ENCODE assay signal across 18 cellular contexts in genomic region chr5:146758898-146759297, GRCh38.
DNase-seq lines count a peak whose midpoint lies in the region; ATAC-seq and TF ChIP-seq lines count a peak whose summit lies in the region.
"Had no signal": no experiment of that assay in that cellular context is flagged by ENCODE, and none has a peak within 500 bp of the region (broad histone marks: within the 10 kb centered on the region; RNA-seq: fewer than 3 reads in every experiment).

No MANE protein-coding gene starts in this region.

- H3K9me3 Mint-ChIP-seq in activated T-cell treated with anti-CD3 and anti-CD28 coated beads, Interleukin-2, amount 50 U/mL, for 72 hours = no peaks in the 10 kb centered on the region
- H3K9me3 Mint-ChIP-seq in stimulated activated effector memory CD8-positive, alpha-beta T cell treated with anti-CD3 and anti-CD28 coated beads, Interleukin-12 subunit alpha, Interleukin-12 subunit beta, amount 100 ng/mL, for 72 hours = no peaks in the 10 kb centered on the region

- H3K4me1 Mint-ChIP-seq in activated T-cell treated with anti-CD3 and anti-CD28 coated beads, Interleukin-2, amount 50 U/mL, for 72 hours (ENCODE audit: low read depth) = no peaks in the 10 kb centered on the region
- H3K4me1 Mint-ChIP-seq in stimulated activated effector memory CD8-positive, alpha-beta T cell treated with anti-CD3 and anti-CD28 coated beads, Interleukin-12 subunit alpha, Interleukin-12 subunit beta, amount 100 ng/mL, for 72 hours = peaks cover 39% of the 10 kb centered on the region
- H3K4me1 Mint-ChIP-seq: B cell had no signal

- H3K4me3 ChIP-seq in fibroblast of the aortic adventitia (ENCODE audit: low read depth, low read length) = no peak overlapping the region
- H3K4me3 ChIP-seq: BLaER1 treated with 17β-estradiol and CSF1 and Interleukin-3, amounts not matched to agents 10 nM and 100 nM; GM23248; HAP-1 had no signal

- DNase-seq in activated T-cell treated with anti-CD3 and anti-CD28 coated beads, Interleukin-2, amount 50 U/mL, for 72 hours = no peak
- no peak for DNase-seq in activated T-cell treated with anti-CD3 and anti-CD28 coated beads, Interleukin-2, amount 50 U/mL, for 1 hour
- peak; percentile 41 for DNase-seq in amniotic epithelial cell (ENCODE audit: low read depth)
- DNase-seq in fibroblast of the aortic adventitia (ENCODE audit: low read depth) = peak; percentile 11
- DNase-seq in stimulated activated effector memory CD8-positive, alpha-beta T cell treated with anti-CD3 and anti-CD28 coated beads, Interleukin-12 subunit alpha, Interleukin-12 subunit beta, amount 100 ng/mL, for 72 hours (ENCODE audit: low spot score in 2 of 2) = no peak
- no peak for DNase-seq in NOMO-1 treated with dmso at 0.1 percent for 144 hours (lab: John Stamatoyannopoulos, UW; ENCODE audit: unreplicated experiment)
- DNase-seq in head of caudate nucleus = no peak
- DNase-seq: 8988T; Calu3; CD8-positive, alpha-beta T cell; DMS79 treated with DMSO at 0.1 percent for 48 hours; GF-D8; GM23248 had no signal

- no peak overlapping the region for H3K4me3 Mint-ChIP-seq in activated T-cell treated with anti-CD3 and anti-CD28 coated beads, Interleukin-2, amount 50 U/mL, for 72 hours
- no peak overlapping the region for H3K4me3 Mint-ChIP-seq in stimulated activated effector memory CD8-positive, alpha-beta T cell treated with anti-CD3 and anti-CD28 coated beads, Interleukin-12 subunit alpha, Interleukin-12 subunit beta, amount 100 ng/mL, for 72 hours
- H3K4me3 Mint-ChIP-seq: B cell; CD8-positive, alpha-beta T cell had no signal

- no peak for ATAC-seq in activated T-cell treated with anti-CD3 and anti-CD28 coated beads, Interleukin-2, amount 50 U/mL, for 72 hours (replicated peaks in 1 of 2)
- no peak for ATAC-seq in stimulated activated effector memory CD8-positive, alpha-beta T cell treated with anti-CD3 and anti-CD28 coated beads, Interleukin-12 subunit alpha, Interleukin-12 subunit beta, amount 100 ng/mL, for 72 hours
- ATAC-seq in GM18873 (IDR thresholded peaks at IDR 0.05; ENCODE audit: low FRiP score, unreplicated experiment) = no peak
- ATAC-seq: CD8-positive, alpha-beta T cell; HepG2 had no signal

- TF ChIP-seq CTCF in fibroblast of the aortic adventitia (IDR thresholded peaks at IDR 0.05; ENCODE audit: insufficient read depth, low read length) = no peak

- H3K27ac Mint-ChIP-seq in activated T-cell treated with anti-CD3 and anti-CD28 coated beads, Interleukin-2, amount 50 U/mL, for 72 hours = peak overlapping the region; percentile 47
- H3K27ac Mint-ChIP-seq in stimulated activated effector memory CD8-positive, alpha-beta T cell treated with anti-CD3 and anti-CD28 coated beads, Interleukin-12 subunit alpha, Interleukin-12 subunit beta, amount 100 ng/mL, for 72 hours = peak overlapping the region; percentile 38
- H3K27ac Mint-ChIP-seq: B cell; CD8-positive, alpha-beta T cell had no signal

- no peaks in the 10 kb centered on the region for H3K36me3 Mint-ChIP-seq in activated T-cell treated with anti-CD3 and anti-CD28 coated beads, Interleukin-2, amount 50 U/mL, for 72 hours (ENCODE audit: insufficient read depth in 2 of 2)
- H3K36me3 Mint-ChIP-seq in stimulated activated effector memory CD8-positive, alpha-beta T cell treated with anti-CD3 and anti-CD28 coated beads, Interleukin-12 subunit alpha, Interleukin-12 subunit beta, amount 100 ng/mL, for 72 hours = no peaks in the 10 kb centered on the region
- H3K36me3 Mint-ChIP-seq: CD8-positive, alpha-beta T cell had no signal

- no peaks in the 10 kb centered on the region for H3K27me3 Mint-ChIP-seq in activated T-cell treated with anti-CD3 and anti-CD28 coated beads, Interleukin-2, amount 50 U/mL, for 72 hours (ENCODE audit: low read depth)
- H3K27me3 Mint-ChIP-seq: B cell had no signal

- intact Hi-C loops in head of caudate nucleus (cut with DNase I) = no loop called here

Comparison
In these comparisons a context has a peak if more than half of its experiments do, and no peak if none do; other contexts are left out.
1. DNase-seq: peak in amniotic epithelial cell (single experiment) and fibroblast of the aortic adventitia (single experiment); none in activated T-cell treated with anti-CD3 and anti-CD28 coated beads, Interleukin-2, amount 50 U/mL, for 72 hours (0 of 2), activated T-cell treated with anti-CD3 and anti-CD28 coated beads, Interleukin-2, amount 50 U/mL, for 1 hour (single experiment), stimulated activated effector memory CD8-positive, alpha-beta T cell treated with anti-CD3 and anti-CD28 coated beads, Interleukin-12 subunit alpha, Interleukin-12 subunit beta, amount 100 ng/mL, for 72 hours (0 of 2), NOMO-1 treated with dmso at 0.1 percent for 144 hours (single experiment) and head of caudate nucleus (0 of 42).